10 cellular contexts compared by ENCODE assay signal in genomic region chr10:37495415-37495814, GRCh38.
DNase-seq lines count a peak whose midpoint lies in the region; ATAC-seq and TF ChIP-seq lines count a peak whose summit lies in the region.
"Had no signal": no experiment of that assay in that cellular context is flagged by ENCODE, and none has a peak within 500 bp of the region (broad histone marks: within the 10 kb centered on the region; RNA-seq: fewer than 3 reads in every experiment).

No MANE protein-coding gene starts in this region.

- H3K4me3 ChIP-seq in GM12865 (ENCODE audit: low read depth, low read length) (no peak overlapping the region), adrenal gland (no peak overlapping the region), Peyer's patch (no peak overlapping the region)

- ATAC-seq in activated CD8-positive, alpha-beta memory T cell treated with anti-CD3 and anti-CD28 coated beads, Interleukin-2, amount 10 ng/mL, durations not matched to agents 7 days and 5 days = no peak
- ATAC-seq: activated T-cell treated with anti-CD3 and anti-CD28 coated beads, Interleukin-2, amount 50 U/mL, for 72 hours had no signal

- no peaks in the 10 kb centered on the region for H3K4me1 Mint-ChIP-seq in nephron progenitor cell
- H3K4me1 Mint-ChIP-seq in activated CD8-positive, alpha-beta memory T cell treated with anti-CD3 and anti-CD28 coated beads, Interleukin-2, amount 10 ng/mL, durations not matched to agents 7 days and 5 days = no peaks in the 10 kb centered on the region

- H3K36me3 Mint-ChIP-seq in nephron progenitor cell (ENCODE audit: low read depth) = no peaks in the 10 kb centered on the region
- H3K36me3 Mint-ChIP-seq in activated CD8-positive, alpha-beta memory T cell treated with anti-CD3 and anti-CD28 coated beads, Interleukin-2, amount 10 ng/mL, durations not matched to agents 7 days and 5 days = no peaks in the 10 kb centered on the region

- H3K27me3 ChIP-seq in adrenal gland = no peaks in the 10 kb centered on the region
- H3K27me3 ChIP-seq in Peyer's patch = no peaks in the 10 kb centered on the region

- TF ChIP-seq CTCF in GM12865 (IDR thresholded peaks at IDR 0.05; ENCODE audit: insufficient read depth, low read depth, low read length, missing control alignments) = peak; percentile 4
- peak; percentile 50 for TF ChIP-seq CTCF in LNCAP (IDR thresholded peaks at IDR 0.05)
- TF ChIP-seq CTCF in adrenal gland (IDR thresholded peaks at IDR 0.05) = peak; percentile 48 to 63 (median 56)
- TF ChIP-seq CTCF in nephron progenitor cell (IDR thresholded peaks at IDR 0.05) = no peak
- TF ChIP-seq CTCF in Peyer's patch (IDR thresholded peaks at IDR 0.05) = peak in 1 of 6 experiments; percentile 21

- no peak overlapping the region for H3K27ac Mint-ChIP-seq in nephron progenitor cell
- no peak overlapping the region for H3K27ac Mint-ChIP-seq in activated CD8-positive, alpha-beta memory T cell treated with anti-CD3 and anti-CD28 coated beads, Interleukin-2, amount 10 ng/mL, durations not matched to agents 7 days and 5 days
- H3K27ac Mint-ChIP-seq: activated T-cell treated with anti-CD3 and anti-CD28 coated beads, Interleukin-2, amount 50 U/mL, for 72 hours had no signal

- no peak overlapping the region for H3K4me3 Mint-ChIP-seq in nephron progenitor cell
- no peak overlapping the region for H3K4me3 Mint-ChIP-seq in activated CD8-positive, alpha-beta memory T cell treated with anti-CD3 and anti-CD28 coated beads, Interleukin-2, amount 10 ng/mL, durations not matched to agents 7 days and 5 days
- H3K4me3 Mint-ChIP-seq: activated T-cell treated with anti-CD3 and anti-CD28 coated beads, Interleukin-2, amount 50 U/mL, for 72 hours had no signal

- H3K27me3 Mint-ChIP-seq in nephron progenitor cell (ENCODE audit: low read depth, poor library complexity) = no peaks in the 10 kb centered on the region
- no peaks in the 10 kb centered on the region for H3K27me3 Mint-ChIP-seq in activated CD8-positive, alpha-beta memory T cell treated with anti-CD3 and anti-CD28 coated beads, Interleukin-2, amount 10 ng/mL, durations not matched to agents 7 days and 5 days

- WGBS in adrenal gland, 4 donors = 29 to 76% (median 54%) methylated on average over 1 of the region's 1 CpG

- no peak overlapping the region for H3K27ac ChIP-seq in adrenal gland
- no peak overlapping the region for H3K27ac ChIP-seq in Peyer's patch

- H3K4me1 ChIP-seq in adrenal gland (replicated peaks in 1 of 2) = no peaks in the 10 kb centered on the region
- no peaks in the 10 kb centered on the region for H3K4me1 ChIP-seq in Peyer's patch

- peaks cover 71% of the 10 kb centered on the region for H3K9me3 Mint-ChIP-seq in nephron progenitor cell
- peaks cover 3% of the 10 kb centered on the region for H3K9me3 Mint-ChIP-seq in activated CD8-positive, alpha-beta memory T cell treated with anti-CD3 and anti-CD28 coated beads, Interleukin-2, amount 10 ng/mL, durations not matched to agents 7 days and 5 days (ENCODE audit: low read depth)

- CTCF ChIA-PET in activated CD8-positive, alpha-beta memory T cell treated with anti-CD3 and anti-CD28 coated beads, Interleukin-2, amount 10 ng/mL, durations not matched to agents 7 days and 5 days (lab: Charles Lee) = no interaction called here

- H3K9me3 ChIP-seq in adrenal gland (replicated peaks in 1 of 3) (no peaks in the 10 kb centered on the region), Peyer's patch (no peaks in the 10 kb centered on the region)

- intact Hi-C loops in adrenal gland (cut with DNase I) = loop anchor here in 1 of 2 donors (10.0 kb wide), 1 partner anchor 61 kb away; no protein-coding TSS in a partner anchor

- DNase-seq in GM12865 (ENCODE audit: low read depth) (peak; percentile 10), adrenal gland (no peak), myocyte (ENCODE audit: low read depth) (peak; percentile 22), nephron progenitor cell (no peak), Peyer's patch (no peak), Ammon's horn (ENCODE audit: low spot score) (no peak)
- DNase-seq in activated CD8-positive, alpha-beta memory T cell treated with anti-CD3 and anti-CD28 coated beads, Interleukin-2, amount 10 ng/mL, durations not matched to agents 7 days and 5 days = no peak
- DNase-seq: activated T-cell treated with anti-CD3 and anti-CD28 coated beads, Interleukin-2, amount 50 U/mL, for 72 hours; NCI-H1436 treated with DMSO at 0.1 percent for 48 hours had no signal

- H3K36me3 ChIP-seq in adrenal gland (replicated peaks in 1 of 2) (no peaks in the 10 kb centered on the region), Peyer's patch (no peaks in the 10 kb centered on the region)

- TF ChIP-seq POLR2A in adrenal gland (IDR thresholded peaks at IDR 0.05) (no peak), Peyer's patch (IDR thresholded peaks at IDR 0.05) (no peak)

Comparison
In these comparisons a context has a peak if more than half of its experiments do, and no peak if none do; other contexts are left out.
1. DNase-seq: peak in GM12865 (single experiment) and myocyte (single experiment); none in adrenal gland (0 of 7), nephron progenitor cell (single experiment), Peyer's patch (0 of 3), Ammon's horn (single experiment) and activated CD8-positive, alpha-beta memory T cell treated with anti-CD3 and anti-CD28 coated beads, Interleukin-2, amount 10 ng/mL, durations not matched to agents 7 days and 5 days (single experiment).